ENCODE assay signal across 17 cellular contexts in genomic region chr16:16108759-16109158, GRCh38.
DNase-seq lines count a peak whose midpoint lies in the region; ATAC-seq, FAIRE-seq and TF ChIP-seq lines count a peak whose summit lies in the region.
"Had no signal": no experiment of that assay in that cellular context is flagged by ENCODE, and none has a peak within 500 bp of the region (broad histone marks: within the 10 kb centered on the region; RNA-seq: fewer than 3 reads in every experiment).

No MANE protein-coding gene starts in this region.

- no peak overlapping the region for H2AFZ ChIP-seq in GM23338

- no peak overlapping the region for H3K4me2 ChIP-seq in GM23338

- H3K4me3 ChIP-seq in GM23338 (no peak overlapping the region), gastroesophageal sphincter (no peak overlapping the region), prostate gland (no peak overlapping the region), kidney (ENCODE audit: low read length in 2 of 2) (no peak overlapping the region)

- H3K4me3 Mint-ChIP-seq in GM23338, result no peak overlapping the region
- H3K4me3 Mint-ChIP-seq in WTC11, result no peak overlapping the region
- H3K4me3 Mint-ChIP-seq in activated naive CD8-positive, alpha-beta T cell treated with anti-CD3 and anti-CD28 coated beads for 36 hours, result no peak overlapping the region
- H3K4me3 Mint-ChIP-seq: CD14-positive monocyte had no signal

- CTCF ChIA-PET in WTC11 (lab: Charles Lee), result interaction anchor here (1.3 kb wide), 1 partner anchor 234 kb away, joined by 4 read pairs; no protein-coding TSS in a partner anchor

- no peaks in the 10 kb centered on the region for H3K9me2 ChIP-seq in GM23338 (ENCODE audit: insufficient read depth)

- H3K4me1 Mint-ChIP-seq in GM23338 (no peaks in the 10 kb centered on the region; the same call in 1 of the 3 replicates), WTC11 (peaks cover 7% of the 10 kb centered on the region)
- no peaks in the 10 kb centered on the region for H3K4me1 Mint-ChIP-seq in activated naive CD8-positive, alpha-beta T cell treated with anti-CD3 and anti-CD28 coated beads for 36 hours
- H3K4me1 Mint-ChIP-seq: CD14-positive monocyte had no signal

- TF ChIP-seq CTCF in GM23338 (conservative IDR thresholded peaks at IDR 0.05; ENCODE audit: low read depth in 2 of 2) (no peak), WTC11 (IDR thresholded peaks at IDR 0.05) (no peak), gastroesophageal sphincter (IDR thresholded peaks at IDR 0.05) (no peak), prostate gland (IDR thresholded peaks at IDR 0.05) (no peak), kidney (IDR thresholded peaks at IDR 0.05; ENCODE audit: borderline replicate concordance, extremely low read depth, insufficient read depth) (no peak)

- no peak overlapping the region for H3K9ac ChIP-seq in kidney (ENCODE audit: low read length in 2 of 2)

- WGBS in gastroesophageal sphincter (ENCODE audit: low coverage in 1 of 2), 2 donors, result 42 to 69% methylated on average over 6 of the region's 6 CpGs
- 78% methylated on average over 6 of the region's 6 CpGs for WGBS in prostate gland

- H3K27ac ChIP-seq in GM23338 (ENCODE audit: low read depth) (peak overlapping the region; percentile 69), gastroesophageal sphincter (peak overlapping the region; percentile 52 to 77 (median 73)), prostate gland (peak overlapping the region; percentile 15 to 18), kidney (ENCODE audit: low read depth in 2 of 2, low read length in 2 of 2) (no peak overlapping the region)

- H3K36me3 Mint-ChIP-seq in GM23338 (ENCODE audit: low read depth), result peaks cover 80% of the 10 kb centered on the region
- peaks cover 68% of the 10 kb centered on the region for H3K36me3 Mint-ChIP-seq in WTC11
- peaks cover 37% of the 10 kb centered on the region for H3K36me3 Mint-ChIP-seq in activated naive CD8-positive, alpha-beta T cell treated with anti-CD3 and anti-CD28 coated beads for 36 hours

- H3K4me1 ChIP-seq in GM23338 (ENCODE audit: insufficient read depth) (no peaks in the 10 kb centered on the region; the same call in 1 of the 2 replicates), gastroesophageal sphincter (peaks cover 0 to 34% (median 0%) of the 10 kb centered on the region in 3 donors), prostate gland (replicated peaks) (no peaks in the 10 kb centered on the region), kidney (ENCODE audit: control insufficient read depth in 1 of 2, insufficient read depth in 1 of 2, low read depth in 1 of 2, low read length in 2 of 2) (no peaks in the 10 kb centered on the region)
- H3K4me1 ChIP-seq: Caco-2 had no signal

- ATAC-seq in GM23338 (peak; percentile 29; the same call in 2 of the 3 replicates), WTC11 (peak; percentile 51), gastroesophageal sphincter (no peak)
- ATAC-seq: Panc1, Right ventricle myocardium inferior had no signal

- intact Hi-C loops in prostate gland (cut with DNase I) (no loop called here), kidney (cut with DNase I) (no loop called here)

- H4K20me1 ChIP-seq in GM23338 (replicated peaks; ENCODE audit: insufficient read depth), result peaks cover 12% of the 10 kb centered on the region; the same call in 1 of the 2 replicates

- no peaks in the 10 kb centered on the region for H3F3A ChIP-seq in GM23338 (replicated peaks; ENCODE audit: low read depth)

- TF ChIP-seq EP300 in gastroesophageal sphincter (IDR thresholded peaks at IDR 0.05), result no peak

- H3K9me3 Mint-ChIP-seq in GM23338, result no peaks in the 10 kb centered on the region
- H3K9me3 Mint-ChIP-seq in WTC11, result no peaks in the 10 kb centered on the region; the same call in 1 of the 2 replicates
- H3K9me3 Mint-ChIP-seq in activated naive CD8-positive, alpha-beta T cell treated with anti-CD3 and anti-CD28 coated beads for 36 hours, result no peaks in the 10 kb centered on the region

- H3K27me3 Mint-ChIP-seq in GM23338 (ENCODE audit: insufficient read depth, low read depth, poor library complexity) (no peaks in the 10 kb centered on the region), WTC11 (ENCODE audit: low read depth) (no peaks in the 10 kb centered on the region)
- no peaks in the 10 kb centered on the region for H3K27me3 Mint-ChIP-seq in activated naive CD8-positive, alpha-beta T cell treated with anti-CD3 and anti-CD28 coated beads for 36 hours

- H3K79me2 ChIP-seq in GM23338 (replicated peaks; ENCODE audit: insufficient read depth), result no peaks in the 10 kb centered on the region

- no peak for FAIRE-seq in kidney (lab: Jason Lieb, UNC)
- FAIRE-seq: A204.1 had no signal

- H3K36me3 ChIP-seq in GM23338 (ENCODE audit: insufficient read depth) (peaks cover 13% of the 10 kb centered on the region), gastroesophageal sphincter (peaks cover 0 to 91% of the 10 kb centered on the region in 2 donors), prostate gland (peaks cover 6 to 11% of the 10 kb centered on the region in 2 donors), kidney (ENCODE audit: control insufficient read depth in 1 of 2, insufficient read depth in 2 of 2, low read length in 2 of 2) (peaks cover 16 to 20% of the 10 kb centered on the region in 2 donors)

- DNase-seq in GM23338 (ENCODE audit: low spot score) (peak; percentile 41), WTC11 (ENCODE audit: low spot score) (no peak), prostate gland (ENCODE audit: low spot score) (no peak), NCI-H2107 treated with DMSO at 0.1 percent for 48 hours (lab: John Stamatoyannopoulos, UW; ENCODE audit: unreplicated experiment) (no peak), AG08396 (ENCODE audit: low spot score) (no peak), kidney (no peak)
- no peak for DNase-seq in activated naive CD8-positive, alpha-beta T cell treated with anti-CD3 and anti-CD28 coated beads for 36 hours
- DNase-seq: Caco-2, H7, NCI-H1436, NCI-H345, NCI-H526 treated with DMSO at 0.1 percent for 48 hours had no signal

- H3K27ac Mint-ChIP-seq in GM23338 (peak overlapping the region; percentile 67; the same call in 1 of the 2 replicates), WTC11 (peak overlapping the region; percentile 84)
- no peak overlapping the region for H3K27ac Mint-ChIP-seq in activated naive CD8-positive, alpha-beta T cell treated with anti-CD3 and anti-CD28 coated beads for 36 hours

- H3K27me3 ChIP-seq in GM23338 (ENCODE audit: insufficient read depth) (no peaks in the 10 kb centered on the region), gastroesophageal sphincter (no peaks in the 10 kb centered on the region), prostate gland (replicated peaks; ENCODE audit: insufficient read depth) (no peaks in the 10 kb centered on the region)

- H3K9me3 ChIP-seq in gastroesophageal sphincter (no peaks in the 10 kb centered on the region), prostate gland (no peaks in the 10 kb centered on the region), kidney (ENCODE audit: control insufficient read depth in 1 of 2, low read length in 2 of 2) (no peaks in the 10 kb centered on the region)
- H3K9me3 ChIP-seq: Caco-2 had no signal

- POLR2A ChIA-PET in WTC11 (lab: Charles Lee), result no interaction called here

- no peak for TF ChIP-seq POLR2A in gastroesophageal sphincter (IDR thresholded peaks at IDR 0.05)
- TF ChIP-seq POLR2A in prostate gland (IDR thresholded peaks at IDR 0.05), result no peak

TF ChIP-seq in GM23338, 12 proteins besides CTCF, POLR2A, EP300 and RAD21 (continues in another document):
- TF ChIP-seq STAT1 (IDR thresholded peaks at IDR 0.05; ENCODE audit: unreplicated experiment), result no peak
- TF ChIP-seq ZNF114 (CRISPR knock-in tag; IDR thresholded peaks at IDR 0.05), result no peak
- no peak for TF ChIP-seq NANOG (IDR thresholded peaks at IDR 0.05; ENCODE audit: borderline replicate concordance)

TF ChIP-seq in WTC11, 78 proteins besides CTCF, POLR2A, EP300 and RAD21 (continues in another document):
- no peak for TF ChIP-seq PREB (CRISPR knock-in tag; IDR thresholded peaks at IDR 0.05; ENCODE audit: borderline replicate concordance)
- no peak for TF ChIP-seq PRRX2 (CRISPR knock-in tag; IDR thresholded peaks at IDR 0.05)
- no peak for TF ChIP-seq MYBL2 (CRISPR knock-in tag; IDR thresholded peaks at IDR 0.05)
- no peak for TF ChIP-seq GABPB1 (CRISPR knock-in tag; IDR thresholded peaks at IDR 0.05)
- no peak for TF ChIP-seq SMAD3 (CRISPR knock-in tag; IDR thresholded peaks at IDR 0.05; ENCODE audit: borderline replicate concordance)
- no peak for TF ChIP-seq FOXJ3 (CRISPR knock-in tag; IDR thresholded peaks at IDR 0.05; ENCODE audit: borderline replicate concordance)
- no peak for TF ChIP-seq ATF6 (CRISPR knock-in tag; IDR thresholded peaks at IDR 0.05)
- no peak for TF ChIP-seq ETV6 (CRISPR knock-in tag; IDR thresholded peaks at IDR 0.05)
- TF ChIP-seq SMAD4 (CRISPR knock-in tag; IDR thresholded peaks at IDR 0.05), result no peak
- no peak for TF ChIP-seq CREB1 (CRISPR knock-in tag; IDR thresholded peaks at IDR 0.05)
- no peak for TF ChIP-seq FOXP1 (CRISPR knock-in tag; IDR thresholded peaks at IDR 0.05; ENCODE audit: borderline replicate concordance)
- TF ChIP-seq JAZF1 (CRISPR knock-in tag; IDR thresholded peaks at IDR 0.05), result no peak
- no peak for TF ChIP-seq NR3C1 (CRISPR knock-in tag; conservative IDR thresholded peaks at IDR 0.05; ENCODE audit: low read depth)
- TF ChIP-seq SOX15 (CRISPR knock-in tag; IDR thresholded peaks at IDR 0.05), result no peak
- TF ChIP-seq ZNF671 (CRISPR knock-in tag; IDR thresholded peaks at IDR 0.05), result no peak

Comparison
In these comparisons a context has a peak if more than half of its experiments do, and no peak if none do; other contexts are left out.
1. H3K27ac ChIP-seq: peak in GM23338 (single experiment), gastroesophageal sphincter (4 of 4) and prostate gland (2 of 2); none in kidney (0 of 2).